ENCODE assay signal across 21 cellular contexts in genomic region chr15:94247789-94248638, GRCh38. TPM values are rescaled to one million over a fixed set of nuclear protein-coding genes. Genes with fewer than 3 reads are reported as not detected.
DNase-seq lines count a peak whose midpoint lies in the region; ATAC-seq and TF ChIP-seq lines count a peak whose summit lies in the region.
"Had no signal": no experiment of that assay in that cellular context is flagged by ENCODE, and none has a peak within 500 bp of the region (broad histone marks: within the 10 kb centered on the region; RNA-seq: fewer than 3 reads in every experiment).

No MANE protein-coding gene starts in this region.

- H2BK5ac ChIP-seq in trophoblast cell (ENCODE audit: low read depth, low read length, poor library complexity) = no peak overlapping the region

- H3K79me1 ChIP-seq in trophoblast cell (ENCODE audit: low read length) = no peaks in the 10 kb centered on the region

- no peak overlapping the region for H2BK12ac ChIP-seq in trophoblast cell (ENCODE audit: low read length)

- H3K4me3 ChIP-seq in Karpas-422 (ENCODE audit: low read length) (no peak overlapping the region), body of pancreas (no peak overlapping the region), right lobe of liver (no peak overlapping the region), trophoblast cell (ENCODE audit: low read depth, low read length) (no peak overlapping the region)
- H3K4me3 ChIP-seq: dorsolateral prefrontal cortex had no signal

- H4K12ac ChIP-seq in trophoblast cell (ENCODE audit: low read depth, low read length) = no peak overlapping the region

- intact Hi-C loops in body of pancreas (cut with DNase I) (no loop called here), right lobe of liver (cut with DNase I) (no loop called here)

- no peak overlapping the region for H3K4ac ChIP-seq in trophoblast cell (ENCODE audit: low read depth, low read length)

- H2AK5ac ChIP-seq in trophoblast cell (ENCODE audit: low read length) = no peak overlapping the region

- ATAC-seq in body of pancreas (peak; percentile 84), right lobe of liver (peak; percentile 94 to 96 (median 95)), GM18498 (IDR thresholded peaks at IDR 0.05; ENCODE audit: unreplicated experiment) (no peak)
- ATAC-seq: activated T-helper 17 cell treated with anti-CD3 and anti-CD28 coated beads, Interleukin-2, amount 50 U/mL, for 72 hours; right cardiac atrium had no signal

- TF ChIP-seq CTCF in body of pancreas (IDR thresholded peaks at IDR 0.05) = peak in 2 of 7 experiments; percentile 15 to 18
- TF ChIP-seq CTCF in right lobe of liver (IDR thresholded peaks at IDR 0.05) = no peak

- peaks cover 67% of the 10 kb centered on the region for H3K79me2 ChIP-seq in Karpas-422 (ENCODE audit: low read length)
- H3K79me2 ChIP-seq in trophoblast cell (ENCODE audit: control insufficient read depth, insufficient read depth, low read length, poor library complexity) = no peaks in the 10 kb centered on the region
- H3K79me2 ChIP-seq: parathyroid adenoma had no signal

- no peak overlapping the region for H4K91ac ChIP-seq in trophoblast cell (ENCODE audit: low read depth, low read length)

- DNase-seq in Karpas-422 = peak; percentile 36
- DNase-seq in body of pancreas = peak; percentile 31 to 58 (median 45)
- peak in 1 of 3 donors; percentile 65 for DNase-seq in right lobe of liver
- no peak for DNase-seq in trophoblast cell
- no peak for DNase-seq in H4 (ENCODE audit: low spot score)
- DNase-seq in NCI-H1694 treated with DMSO at 0.1 percent for 48 hours (lab: John Stamatoyannopoulos, UW) = no peak
- DNase-seq: central memory CD4-positive, alpha-beta T cell; dorsolateral prefrontal cortex; kidney glomerular epithelial cell; NCI-H1436; NCI-H2107; NCI-H524; nephron progenitor cell; right cardiac atrium; stimulated activated CD4-positive, alpha-beta T cell treated with anti-CD3 and anti-CD28 coated beads, Interleukin-12 subunit alpha, Interleukin-12 subunit beta, amount 100 ng/mL, for 4 hours; stimulated activated CD4-positive, alpha-beta T cell treated with anti-CD3 and anti-CD28 coated beads, Interleukin-4, amount 100 ng/mL, for 4 hours; T-helper 2 cell; WERI-Rb-1 had no signal

- H3K18ac ChIP-seq in trophoblast cell (ENCODE audit: low read length) = no peak overlapping the region

- H3K27me3 ChIP-seq in Karpas-422 (ENCODE audit: low read length) (no peaks in the 10 kb centered on the region), body of pancreas (no peaks in the 10 kb centered on the region), right lobe of liver (no peaks in the 10 kb centered on the region), trophoblast cell (ENCODE audit: insufficient read depth, low read length) (no peaks in the 10 kb centered on the region)

- H3K14ac ChIP-seq in trophoblast cell (ENCODE audit: low read length) = no peak overlapping the region

- H4K20me1 ChIP-seq in Karpas-422 (ENCODE audit: insufficient read depth, low read depth, low read length) = peaks cover 5% of the 10 kb centered on the region; the same call in 1 of the 2 replicates

- H4K8ac ChIP-seq in trophoblast cell (ENCODE audit: low read depth, low read length) = no peak overlapping the region

- peaks cover 57% of the 10 kb centered on the region for H3K4me1 ChIP-seq in Karpas-422 (ENCODE audit: low read length)
- peaks cover 32% of the 10 kb centered on the region for H3K4me1 ChIP-seq in body of pancreas
- peaks cover 0 to 2% (median 0%) of the 10 kb centered on the region in 4 donors for H3K4me1 ChIP-seq in right lobe of liver
- no peaks in the 10 kb centered on the region for H3K4me1 ChIP-seq in trophoblast cell (ENCODE audit: control insufficient read depth in 1 of 2, insufficient read depth in 2 of 2, low read length in 2 of 2)
- H3K4me1 ChIP-seq: parathyroid adenoma had no signal

- H2AFZ ChIP-seq in Karpas-422 (ENCODE audit: low read length) (no peak overlapping the region), trophoblast cell (ENCODE audit: insufficient read depth, low read length, poor library complexity) (no peak overlapping the region)
- H2AFZ ChIP-seq: parathyroid adenoma had no signal

- 0 out of 2 replicates have a peak overlapping the region, but pooled peaks have one; percentile 16 for H3K9ac ChIP-seq in Karpas-422 (ENCODE audit: low read length)
- H3K9ac ChIP-seq in trophoblast cell (ENCODE audit: low read length) = no peak overlapping the region
- H3K9ac ChIP-seq: parathyroid adenoma had no signal

- peak overlapping the region; percentile 11 for H3K4me2 ChIP-seq in Karpas-422 (ENCODE audit: low read depth, low read length, poor library complexity, severe bottlenecking)
- H3K4me2 ChIP-seq in trophoblast cell (ENCODE audit: low read length) = no peak overlapping the region

- H3K36me3 ChIP-seq in Karpas-422 (ENCODE audit: insufficient read depth, low read length) (no peaks in the 10 kb centered on the region), body of pancreas (replicated peaks in 1 of 2; ENCODE audit: insufficient read depth in 1 of 2, low read depth in 2 of 2) (no peaks in the 10 kb centered on the region), right lobe of liver (no peaks in the 10 kb centered on the region), trophoblast cell (ENCODE audit: control insufficient read depth in 1 of 2, insufficient read depth in 2 of 2, low read length in 2 of 2) (no peaks in the 10 kb centered on the region)
- H3K36me3 ChIP-seq: WERI-Rb-1 had no signal

- H3K23ac ChIP-seq in trophoblast cell (ENCODE audit: low read length) = peak overlapping the region; percentile 53

- 25 to 32% methylated on average over 7 of the region's 7 CpGs for WGBS in body of pancreas, 2 donors
- 14% methylated on average over 7 of the region's 7 CpGs for WGBS in right lobe of liver (ENCODE audit: insufficient coverage, low coverage, low lambda C conversion rate, missing lambda C conversion rate)
- no CpG with 5 or more reads among the region's 7 CpGs for WGBS in trophoblast cell (ENCODE audit: extremely low coverage, insufficient coverage, insufficient read length)

- TF ChIP-seq POLR2A in body of pancreas (IDR thresholded peaks at IDR 0.05) (no peak), right lobe of liver (IDR thresholded peaks at IDR 0.05) (no peak)

- H3K27ac ChIP-seq in Karpas-422 (ENCODE audit: low read length) = peak overlapping the region; percentile 43; the same call in 1 of the 2 replicates
- H3K27ac ChIP-seq in body of pancreas = peak overlapping the region; percentile 40 to 76 (median 70)
- peak overlapping the region in 2 of 3 donors; percentile 61 to 71 for H3K27ac ChIP-seq in right lobe of liver
- no peak overlapping the region for H3K27ac ChIP-seq in trophoblast cell (ENCODE audit: low read depth, low read length)
- H3K27ac ChIP-seq: dorsolateral prefrontal cortex, parathyroid adenoma, WERI-Rb-1 had no signal

- no peaks in the 10 kb centered on the region for H3K9me3 ChIP-seq in Karpas-422 (ENCODE audit: low read length)
- no peaks in the 10 kb centered on the region for H3K9me3 ChIP-seq in body of pancreas
- H3K9me3 ChIP-seq in right lobe of liver = no peaks in the 10 kb centered on the region
- H3K9me3 ChIP-seq in trophoblast cell (ENCODE audit: insufficient read depth, low read depth, low read length) = no peaks in the 10 kb centered on the region

- H2BK120ac ChIP-seq in trophoblast cell (ENCODE audit: insufficient read depth, low read length, poor library complexity) = no peak overlapping the region

- H3K9me2 ChIP-seq in Karpas-422 (replicated peaks; ENCODE audit: insufficient read depth, low read length) = no peaks in the 10 kb centered on the region

RNA-seq across cellular contexts. Expression of gene MCTP2, which starts 16.7 kb away (rescaled TPM):
- 42.0 and 58.9 TPM in 2 replicates for total RNA-seq in Karpas-422 (2014; rRNA removed; shearing (Covaris generic); ENCODE audit: low replicate concordance)
- total RNA-seq in body of pancreas (10 to 100 TPM; 28.5 to 31.6 TPM), right lobe of liver (1 to 10 TPM; 1.8 to 5.3 (median 2.9) TPM)
- 3.0 and 3.3 TPM in 2 replicates for polyA plus RNA-seq in trophoblast cell (2013)
- 27.0 and 36.1 TPM in 2 replicates for total RNA-seq in H4 (2014; rRNA removed; shearing (Covaris generic))

Comparison
In these comparisons a context has a peak if more than half of its experiments do, and no peak if none do; other contexts are left out.
1. DNase-seq: peak in Karpas-422 (single experiment) and body of pancreas (4 of 4); none in trophoblast cell (0 of 2), H4 (single experiment) and NCI-H1694 treated with DMSO at 0.1 percent for 48 hours (single experiment).